In genomic region chr2:74201596-74201995, GRCh38 we compare ENCODE assay signal across 2 cellular contexts.
TF ChIP-seq lines count a peak whose summit lies in the region.

No MANE protein-coding gene starts in this region.

TF ChIP-seq in SK-N-SH, 30 proteins besides CTCF, POLR2A, EP300 and RAD21 (continued from another document):
- TF ChIP-seq SIN3A (IDR thresholded peaks at IDR 0.05; ENCODE audit: borderline replicate concordance, low read depth, low read length) (no peak), SMC3 (IDR thresholded peaks at IDR 0.05; ENCODE audit: low read depth, low read length) (no peak), USF1 (IDR thresholded peaks at IDR 0.05; ENCODE audit: borderline replicate concordance, low read depth) (no peak), JUND (IDR thresholded peaks at IDR 0.05) (0 out of 2 replicates have a peak, but pooled peaks have one; percentile 9), PBX3 (IDR thresholded peaks at IDR 0.05) (no peak)

TF ChIP-seq in SK-N-SH treated with all-trans-retinoic acid at 6 μM for 48 hours, 23 proteins besides CTCF, POLR2A, EP300 and RAD21 (continued from another document):
- no peak for TF ChIP-seq TSHZ2 (CRISPR knock-in tag; IDR thresholded peaks at IDR 0.05)
- TF ChIP-seq POU6F1 (CRISPR knock-in tag; IDR thresholded peaks at IDR 0.05; ENCODE audit: borderline replicate concordance, low read depth), result no peak
- TF ChIP-seq SNAI2 (CRISPR knock-in tag; IDR thresholded peaks at IDR 0.05), result no peak
- TF ChIP-seq OSR1 (CRISPR knock-in tag; IDR thresholded peaks at IDR 0.05), result no peak
- TF ChIP-seq ZNF8 (CRISPR knock-in tag; IDR thresholded peaks at IDR 0.05), result no peak
- no peak for TF ChIP-seq PATZ1 (CRISPR knock-in tag; IDR thresholded peaks at IDR 0.05; ENCODE audit: borderline replicate concordance)
- TF ChIP-seq ZFP3 (CRISPR knock-in tag; IDR thresholded peaks at IDR 0.05), result no peak
- no peak for TF ChIP-seq ISL1 (CRISPR knock-in tag; IDR thresholded peaks at IDR 0.05)
- TF ChIP-seq CREB5 (CRISPR knock-in tag; IDR thresholded peaks at IDR 0.05; ENCODE audit: low read depth), result no peak
- no peak for TF ChIP-seq ESRRG (CRISPR knock-in tag; IDR thresholded peaks at IDR 0.05)
